33 cellular contexts compared by ENCODE assay signal in genomic region chr6:44183783-44184182, GRCh38. TPM values are rescaled to one million over a fixed set of nuclear protein-coding genes. Genes with fewer than 3 reads are reported as not detected.
"Had no signal": no experiment of that assay in that cellular context is flagged by ENCODE, and none has a peak within 500 bp of the region (broad histone marks: within the 10 kb centered on the region; RNA-seq: fewer than 3 reads in every experiment).

No MANE protein-coding gene starts in this region.

- H3K9me3 ChIP-seq: esophagus muscularis mucosa, gastroesophageal sphincter, heart left ventricle, left lung, prostate gland, thoracic aorta, tibial nerve, upper lobe of right lung, uterus had no signal

- H2AFZ ChIP-seq: hepatocyte, neural progenitor cell had no signal

- H3K79me2 ChIP-seq: hepatocyte had no signal

- ATAC-seq: foreskin keratinocyte; gastroesophageal sphincter; heart left ventricle; left cardiac atrium; left lung; naive thymus-derived CD4-positive, alpha-beta T cell; right cardiac atrium; stimulated activated naive B cell treated with anti-CD40 and anti-IgM and Interleukin-4, amounts not matched to agents 10 μg/mL and 1 μg/mL and 100 μg/mL, for 72 hours; upper lobe of right lung had no signal

- H3K4me2 ChIP-seq: hepatocyte, neural progenitor cell had no signal

- H3K27me3 ChIP-seq: dorsolateral prefrontal cortex, esophagus muscularis mucosa, foreskin keratinocyte, gastroesophageal sphincter, heart left ventricle, hepatocyte, left lung, neural progenitor cell, tibial nerve, upper lobe of right lung, uterus had no signal

- H3K36me3 Mint-ChIP-seq: naive thymus-derived CD4-positive, alpha-beta T cell; neural progenitor cell; stimulated activated naive B cell treated with anti-CD40 and anti-IgM and Interleukin-4, amounts not matched to agents 10 μg/mL and 1 μg/mL and 100 μg/mL, for 72 hours had no signal

- H3K4me3 Mint-ChIP-seq: naive thymus-derived CD4-positive, alpha-beta T cell; nephron; neural progenitor cell; stimulated activated naive B cell treated with anti-CD40 and anti-IgM and Interleukin-4, amounts not matched to agents 10 μg/mL and 1 μg/mL and 100 μg/mL, for 72 hours; stimulated activated naive CD8-positive, alpha-beta T cell treated with anti-CD3 and anti-CD28 coated beads, Interleukin-15, Interleukin-2, amounts not matched to agents 100 ng/mL and 50 ng/mL, for 24 hours had no signal

- H3K27ac ChIP-seq: dorsolateral prefrontal cortex, esophagus muscularis mucosa, foreskin keratinocyte, gastroesophageal sphincter, heart left ventricle, hepatocyte, left lung, neural progenitor cell, prostate gland, thoracic aorta, tibial nerve, upper lobe of right lung, uterus had no signal

- H3K27me3 Mint-ChIP-seq: stimulated activated naive CD8-positive, alpha-beta T cell treated with anti-CD3 and anti-CD28 coated beads, Interleukin-15, Interleukin-2, amounts not matched to agents 100 ng/mL and 50 ng/mL, for 24 hours had no signal

- DNase-seq: dorsolateral prefrontal cortex; effector CD4-positive, alpha-beta T cell; foreskin keratinocyte; heart left ventricle; left cardiac atrium; left lung; mammary epithelial cell; mesendoderm; midbrain; naive thymus-derived CD4-positive, alpha-beta T cell; nucleus accumbens; right cardiac atrium; stimulated activated CD4-positive, alpha-beta T cell treated with anti-CD3 and anti-CD28 coated beads, Interleukin-15, amount 100 ng/mL, for 24 hours; stimulated activated CD4-positive, alpha-beta T cell treated with anti-CD3 and anti-CD28 coated beads, Interleukin-2, amount 100 ng/mL, for 48 hours; stimulated activated naive B cell treated with anti-CD40 and anti-IgM and Interleukin-4, amounts not matched to agents 10 μg/mL and 1 μg/mL and 100 μg/mL, for 72 hours; upper lobe of right lung; uterus had no signal

- H3K36me3 ChIP-seq: esophagus muscularis mucosa, gastroesophageal sphincter, heart left ventricle, left lung, neural progenitor cell, prostate gland, thoracic aorta, tibial nerve, upper lobe of right lung, uterus had no signal

- H3K27ac Mint-ChIP-seq: naive thymus-derived CD4-positive, alpha-beta T cell; nephron; neural progenitor cell; stimulated activated naive B cell treated with anti-CD40 and anti-IgM and Interleukin-4, amounts not matched to agents 10 μg/mL and 1 μg/mL and 100 μg/mL, for 72 hours; stimulated activated naive CD8-positive, alpha-beta T cell treated with anti-CD3 and anti-CD28 coated beads, Interleukin-15, Interleukin-2, amounts not matched to agents 100 ng/mL and 50 ng/mL, for 24 hours had no signal

- H3K9me3 Mint-ChIP-seq: naive thymus-derived CD4-positive, alpha-beta T cell; nephron; neural progenitor cell; stimulated activated naive B cell treated with anti-CD40 and anti-IgM and Interleukin-4, amounts not matched to agents 10 μg/mL and 1 μg/mL and 100 μg/mL, for 72 hours; stimulated activated naive CD8-positive, alpha-beta T cell treated with anti-CD3 and anti-CD28 coated beads, Interleukin-15, Interleukin-2, amounts not matched to agents 100 ng/mL and 50 ng/mL, for 24 hours had no signal

- H3K4me1 ChIP-seq: foreskin keratinocyte, left lung, prostate gland, tibial nerve, uterus had no signal

- H3K4me3 ChIP-seq: dorsolateral prefrontal cortex, esophagus muscularis mucosa, gastroesophageal sphincter, heart left ventricle, hepatocyte, left lung, neural progenitor cell, prostate gland, skin epidermis, thoracic aorta, tibial nerve, upper lobe of right lung, uterus had no signal

RNA-seq across cellular contexts. Expression of gene CAPN11, which starts 25.2 kb away (rescaled TPM):
- total RNA-seq: epithelial cell of proximal tubule, fibroblast of lung, foreskin keratinocyte, kidney epithelial cell, osteocyte, renal cortical epithelial cell, thoracic aorta had no signal
- polyA plus RNA-seq: fibroblast of lung; foreskin keratinocyte; mammary epithelial cell; naive thymus-derived CD4-positive, alpha-beta T cell had no signal

RNA-seq across cellular contexts. Expression of gene MYMX, which starts 32.9 kb away (rescaled TPM):
- total RNA-seq: dorsolateral prefrontal cortex; endothelial cell of umbilical vein; epithelial cell of proximal tubule; esophagus muscularis mucosa; fibroblast of lung; foreskin keratinocyte; hepatocyte; kidney epithelial cell; naive thymus-derived CD4-positive, alpha-beta T cell; osteocyte; prostate gland; renal cortical epithelial cell; thoracic aorta; tibial nerve; uterus had no signal
- polyA plus RNA-seq: fibroblast of lung; foreskin keratinocyte; hepatocyte; naive thymus-derived CD4-positive, alpha-beta T cell had no signal
